11 cellular contexts compared by ENCODE assay signal in the genomic region with DNA sequence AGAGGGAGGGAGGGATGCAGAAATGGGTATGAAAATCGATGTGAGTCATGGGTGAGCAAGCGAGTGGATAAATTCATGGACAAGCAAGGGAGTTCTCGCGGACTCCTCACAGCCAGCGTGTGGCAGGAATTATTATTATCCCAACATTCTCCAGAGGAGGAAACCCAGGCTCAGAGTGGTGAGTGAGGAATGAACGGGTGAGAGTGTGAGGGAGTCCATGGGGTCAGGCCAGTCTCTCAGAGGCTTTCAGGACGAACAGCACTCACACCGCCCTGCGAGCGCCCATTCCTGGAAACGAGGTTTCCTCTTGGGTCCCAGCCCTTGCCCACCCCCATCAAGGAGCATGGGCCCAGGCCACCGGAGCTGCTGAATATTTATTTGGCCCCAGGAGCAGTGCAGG. TPM values are rescaled to one million over a fixed set of nuclear protein-coding genes. Genes with fewer than 3 reads are reported as not detected.
A peak's percentile ranks its signal among the peaks of the same experiment; 100 is the strongest.
DNase-seq lines count a peak whose midpoint lies in the region; ATAC-seq and TF ChIP-seq lines count a peak whose summit lies in the region.
"Had no signal": no experiment of that assay in that cellular context is flagged by ENCODE, and none has a peak within 500 bp of the region (broad histone marks: within the 10 kb centered on the region; RNA-seq: fewer than 3 reads in every experiment).

No MANE protein-coding gene starts in this region.

- H3K9me3 ChIP-seq in breast epithelium: no peaks in the 10 kb centered on the region
- H3K9me3 ChIP-seq in right atrium auricular region: no peaks in the 10 kb centered on the region
- H3K9me3 ChIP-seq: ascending aorta, mucosa of descending colon had no signal

- H3K27me3 Mint-ChIP-seq in MCF 10A (ENCODE audit: insufficient read depth, unreplicated experiment): no peaks in the 10 kb centered on the region
- H3K27me3 Mint-ChIP-seq in WTC11 (ENCODE audit: low read depth): peaks cover 91% of the 10 kb centered on the region
- peaks cover 82% of the 10 kb centered on the region for H3K27me3 Mint-ChIP-seq in type B pancreatic cell

- H3K4me1 ChIP-seq in breast epithelium: peaks cover 0 to 3% of the 10 kb centered on the region in 2 donors
- peaks cover 0 to 15% of the 10 kb centered on the region in 2 donors for H3K4me1 ChIP-seq in right atrium auricular region

- H3K27ac ChIP-seq in breast epithelium (no peak overlapping the region), right atrium auricular region (no peak overlapping the region)
- H3K27ac ChIP-seq: ascending aorta had no signal

- CTCF ChIA-PET in MCF 10A (lab: Yijun Ruan, JAX): no interaction called here
- CTCF ChIA-PET in WTC11 (lab: Charles Lee): interaction anchor here (1.0 to 3.6 kb wide), 3 partner anchors 13 to 331 kb away, joined by 4 to 23 read pairs (median 21); no protein-coding TSS in a partner anchor

- H3K27ac Mint-ChIP-seq in MCF 10A (ENCODE audit: low read depth, unreplicated experiment) (peak overlapping the region; percentile 68), WTC11 (no peak overlapping the region), type B pancreatic cell (peak overlapping the region; percentile 21)

- H3K4me3 ChIP-seq in breast epithelium (peak overlapping the region in 1 of 3 donors; percentile 69), right atrium auricular region (no peak overlapping the region)
- H3K4me3 ChIP-seq: mucosa of descending colon had no signal

- no peak for TF ChIP-seq CTCF in MCF 10A (IDR thresholded peaks at IDR 0.05; ENCODE audit: unreplicated experiment)
- no peak for TF ChIP-seq CTCF in breast epithelium (IDR thresholded peaks at IDR 0.05)
- no peak for TF ChIP-seq CTCF in WTC11 (IDR thresholded peaks at IDR 0.05)
- TF ChIP-seq CTCF in type B pancreatic cell (conservative IDR thresholded peaks at IDR 0.05): no peak
- no peak for TF ChIP-seq CTCF in right atrium auricular region (IDR thresholded peaks at IDR 0.05)

- peaks cover 8 to 96% of the 10 kb centered on the region in 2 donors for H3K27me3 ChIP-seq in breast epithelium
- peaks cover 15 to 47% of the 10 kb centered on the region in 2 donors for H3K27me3 ChIP-seq in right atrium auricular region

- no peak for ATAC-seq in WTC11

- H3K4me1 Mint-ChIP-seq in MCF 10A (ENCODE audit: insufficient read depth, unreplicated experiment) (peaks cover 10% of the 10 kb centered on the region), WTC11 (peaks cover 24% of the 10 kb centered on the region), type B pancreatic cell (ENCODE audit: unreplicated experiment) (no peaks in the 10 kb centered on the region)

- H3K36me3 ChIP-seq in breast epithelium (no peaks in the 10 kb centered on the region), right atrium auricular region (no peaks in the 10 kb centered on the region)
- H3K36me3 ChIP-seq: ascending aorta had no signal

- no TSS peak for BruUV-seq in MCF 10A (replicated peaks; lab: Mats Ljungman, UMichigan)

- POLR2A ChIA-PET in MCF 10A (lab: Yijun Ruan, JAX) (interaction anchor here (0.7 kb wide), 1 partner anchor 8 kb away, joined by 3 read pairs; no protein-coding TSS in a partner anchor), WTC11 (lab: Charles Lee) (no interaction called here)

- intact Hi-C loops in MCF 10A (cut with micrococcal nuclease) (no loop called here), breast epithelium (cut with DNase I; ENCODE audit: low total_unique reads) (loop anchor here (5.0 to 10.0 kb wide), 2 partner anchors 800 to 1482 kb away; no protein-coding TSS in a partner anchor)

- H3K36me3 Mint-ChIP-seq in MCF 10A (ENCODE audit: insufficient read depth, unreplicated experiment) (peaks cover 7% of the 10 kb centered on the region), WTC11 (no peaks in the 10 kb centered on the region), type B pancreatic cell (no peaks in the 10 kb centered on the region)

- H3K9me3 Mint-ChIP-seq in MCF 10A (ENCODE audit: unreplicated experiment): no peaks in the 10 kb centered on the region
- H3K9me3 Mint-ChIP-seq in WTC11: no peaks in the 10 kb centered on the region
- H3K9me3 Mint-ChIP-seq in type B pancreatic cell: no peaks in the 10 kb centered on the region

- no peak for DNase-seq in MCF 10A (ENCODE audit: unreplicated experiment)
- no peak for DNase-seq in breast epithelium (ENCODE audit: low spot score in 2 of 2)
- DNase-seq in WTC11 (ENCODE audit: low spot score): no peak
- DNase-seq in hepatic stellate cell (ENCODE audit: low spot score): peak; percentile 94
- DNase-seq in type B pancreatic cell (ENCODE audit: extremely low spot score, unreplicated experiment): no peak
- no peak for DNase-seq in NCI-H187 (lab: John Stamatoyannopoulos, UW)
- DNase-seq in DMS114 treated with DMSO at 0.1 percent for 48 hours (lab: John Stamatoyannopoulos, UW; ENCODE audit: unreplicated experiment): no peak
- DNase-seq in right atrium auricular region (ENCODE audit: low spot score): no peak
- DNase-seq: KG1, mucosa of descending colon had no signal

- TF ChIP-seq POLR2A in breast epithelium (IDR thresholded peaks at IDR 0.05): no peak

- H3K4me3 Mint-ChIP-seq in MCF 10A (ENCODE audit: unreplicated experiment): peak overlapping the region; percentile 74
- peak overlapping the region; percentile 80 for H3K4me3 Mint-ChIP-seq in WTC11
- peak overlapping the region; percentile 68 for H3K4me3 Mint-ChIP-seq in type B pancreatic cell

TF ChIP-seq in WTC11, 78 proteins besides CTCF, POLR2A, EP300 and RAD21 (continues in another document):
- TF ChIP-seq RELA (CRISPR knock-in tag; IDR thresholded peaks at IDR 0.05; ENCODE audit: borderline replicate concordance): no peak
- TF ChIP-seq, protein P1, sequence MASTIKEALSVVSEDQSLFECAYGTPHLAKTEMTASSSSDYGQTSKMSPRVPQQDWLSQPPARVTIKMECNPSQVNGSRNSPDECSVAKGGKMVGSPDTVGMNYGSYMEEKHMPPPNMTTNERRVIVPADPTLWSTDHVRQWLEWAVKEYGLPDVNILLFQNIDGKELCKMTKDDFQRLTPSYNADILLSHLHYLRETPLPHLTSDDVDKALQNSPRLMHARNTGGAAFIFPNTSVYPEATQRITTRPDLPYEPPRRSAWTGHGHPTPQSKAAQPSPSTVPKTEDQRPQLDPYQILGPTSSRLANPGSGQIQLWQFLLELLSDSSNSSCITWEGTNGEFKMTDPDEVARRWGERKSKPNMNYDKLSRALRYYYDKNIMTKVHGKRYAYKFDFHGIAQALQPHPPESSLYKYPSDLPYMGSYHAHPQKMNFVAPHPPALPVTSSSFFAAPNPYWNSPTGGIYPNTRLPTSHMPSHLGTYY (CRISPR knock-in tag; IDR thresholded peaks at IDR 0.05): no peak
- TF ChIP-seq, protein P2, sequence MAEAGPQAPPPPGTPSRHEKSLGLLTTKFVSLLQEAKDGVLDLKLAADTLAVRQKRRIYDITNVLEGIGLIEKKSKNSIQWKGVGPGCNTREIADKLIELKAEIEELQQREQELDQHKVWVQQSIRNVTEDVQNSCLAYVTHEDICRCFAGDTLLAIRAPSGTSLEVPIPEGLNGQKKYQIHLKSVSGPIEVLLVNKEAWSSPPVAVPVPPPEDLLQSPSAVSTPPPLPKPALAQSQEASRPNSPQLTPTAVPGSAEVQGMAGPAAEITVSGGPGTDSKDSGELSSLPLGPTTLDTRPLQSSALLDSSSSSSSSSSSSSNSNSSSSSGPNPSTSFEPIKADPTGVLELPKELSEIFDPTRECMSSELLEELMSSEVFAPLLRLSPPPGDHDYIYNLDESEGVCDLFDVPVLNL (CRISPR knock-in tag; IDR thresholded peaks at IDR 0.05; ENCODE audit: borderline replicate concordance, low read depth): no peak

RNA-seq across cellular contexts. Expression of a gene that starts 6.3 kb away (rescaled TPM):
- total RNA-seq in MCF 10A (2022) (3.9 and 4.9 TPM in 2 replicates), breast epithelium (1 to 10 TPM in 2 of 3 donors, not detected in 1; 4.7 to 4.9 TPM), WTC11 (2021) (4.0 to 5.9 TPM (median 5.6 TPM) in 3 replicates), type B pancreatic cell (ENCODE audit: low replicate concordance) (5.9 and 12.2 TPM in 2 replicates), right atrium auricular region (1 to 10 TPM in 1 of 2 donors, under 1 TPM in 1; 0.89 to 2.7 TPM)
- total RNA-seq: ascending aorta had no signal

RNA-seq across cellular contexts. Expression of a gene that starts 7.3 kb away (rescaled TPM):
- total RNA-seq in MCF 10A (2022) (not detected in 2 replicates), breast epithelium (under 1 TPM in 1 of 3 donors, not detected in 2; under 0.01 TPM), WTC11 (2021) (0.77 to 2.5 TPM (median 1.1 TPM) in 3 replicates), type B pancreatic cell (ENCODE audit: low replicate concordance) (5.0 and 9.1 TPM in 2 replicates), right atrium auricular region (under 1 TPM in 1 of 2 donors, not detected in 1; 0.08 TPM)
- total RNA-seq: ascending aorta had no signal

RNA-seq across cellular contexts. Expression of a gene that starts 15.2 kb away (rescaled TPM):
- total RNA-seq in MCF 10A (2022) (0.89 TPM in 1 of 2 replicates, not detected in the other), breast epithelium (1 to 10 TPM in 1 of 3 donors, not detected in 2; 2.6 TPM), WTC11 (2021) (15.0 to 36.7 TPM (median 34.0 TPM) in 3 replicates), type B pancreatic cell (ENCODE audit: low replicate concordance) (2.1 and 4.3 TPM in 2 replicates), right atrium auricular region (1,000 to 10,000 TPM; 3,822 to 4,003 TPM)
- total RNA-seq: ascending aorta had no signal

RNA-seq across cellular contexts. Expression of a gene that starts 23.7 kb away (rescaled TPM):
- total RNA-seq in MCF 10A (2022): 32.3 and 46.8 TPM in 2 replicates
- 1 to 10 TPM in 2 of 3 donors, not detected in 1; 3.7 to 7.2 TPM for total RNA-seq in breast epithelium
- total RNA-seq in WTC11 (2021): 50.6 to 127 TPM (median 108 TPM) in 3 replicates
- total RNA-seq in type B pancreatic cell (ENCODE audit: low replicate concordance): 27.6 and 83.1 TPM in 2 replicates
- total RNA-seq in right atrium auricular region: 10 to 100 TPM in 1 of 2 donors, 1 to 10 TPM in 1; 6.8 to 46.5 TPM
- total RNA-seq: ascending aorta had no signal

RNA-seq across cellular contexts. Expression of a gene that starts 36.6 kb away (rescaled TPM):
- total RNA-seq in MCF 10A (2022) (0.56 and 2.3 TPM in 2 replicates), breast epithelium (10 to 100 TPM in 1 of 3 donors, 1 to 10 TPM in 1, under 1 TPM in 1; 0.73 to 10.2 (median 2.1) TPM), WTC11 (2021) (0.41 to 0.63 TPM (median 0.44 TPM) in 3 replicates), type B pancreatic cell (ENCODE audit: low replicate concordance) (3.9 and 4.3 TPM in 2 replicates), right atrium auricular region (1 to 10 TPM; 1.3 to 7.8 TPM)

Comparison
In these comparisons a context has a peak if more than half of its experiments do, and no peak if none do; other contexts are left out.
1. RNA of a gene that starts 15.2 kb away (total RNA-seq): 3,822 to 4,003 TPM in right atrium auricular region; 15.0 to 36.7 TPM in WTC11, 2.1 to 4.3 TPM in type B pancreatic cell, 0.89 TPM in MCF 10A and 2.6 TPM in breast epithelium; every median in the first group is over 100 times any median in the second.
2. Peak in every context shown above with its lines, with median percentiles within 50 percentile points of each other: H3K4me3 Mint-ChIP-seq.